In the genomic region with DNA sequence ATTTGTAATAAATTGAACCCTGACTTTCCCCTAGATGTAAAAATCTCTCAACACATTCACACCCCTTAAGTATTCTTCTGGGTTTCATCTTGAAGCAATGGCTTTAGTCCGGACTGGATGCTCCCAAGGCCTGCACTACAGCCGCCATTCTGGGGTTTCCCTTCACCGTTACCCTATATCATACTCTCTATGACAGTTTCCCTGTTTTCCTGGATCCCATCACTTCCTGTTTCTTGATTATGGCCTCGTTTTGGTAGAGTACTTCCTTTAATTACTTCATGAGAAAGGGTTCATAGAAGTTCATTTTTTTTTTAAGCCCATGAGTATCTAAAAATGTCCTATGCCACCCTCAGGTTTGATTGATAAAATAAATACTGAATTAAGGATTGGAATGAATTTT, we compare ENCODE assay signal across 27 cellular contexts. TPM values are rescaled to one million over a fixed set of nuclear protein-coding genes. Genes with fewer than 3 reads are reported as not detected.
A peak's percentile ranks its signal among the peaks of the same experiment; 100 is the strongest.
DNase-seq lines count a peak whose midpoint lies in the region; ATAC-seq and TF ChIP-seq lines count a peak whose summit lies in the region.
"Had no signal": no experiment of that assay in that cellular context is flagged by ENCODE, and none has a peak within 500 bp of the region (broad histone marks: within the 10 kb centered on the region; RNA-seq: fewer than 3 reads in every experiment).

No MANE protein-coding gene starts in this region.

- H3K27me3 ChIP-seq in left lung (no peaks in the 10 kb centered on the region), upper lobe of right lung (no peaks in the 10 kb centered on the region)
- H3K27me3 ChIP-seq: foreskin keratinocyte, hepatocyte, MG63 had no signal

- peak overlapping the region in 1 of 2 donors; percentile 56 for H3K27ac ChIP-seq in left lung
- H3K27ac ChIP-seq in upper lobe of right lung, result no peak overlapping the region
- H3K27ac ChIP-seq: foreskin keratinocyte, hepatocyte, VCaP had no signal

- H3K4me3 Mint-ChIP-seq in naive thymus-derived CD8-positive, alpha-beta T cell, result no peak overlapping the region
- H3K4me3 Mint-ChIP-seq: activated CD4-positive, alpha-beta T cell treated with anti-CD3 and anti-CD28 coated beads, Interleukin-2, amount 10 ng/mL, durations not matched to agents 7 days and 5 days; activated CD8-positive, alpha-beta memory T cell treated with anti-CD3 and anti-CD28 coated beads, Interleukin-2, amount 10 ng/mL, durations not matched to agents 7 days and 5 days; activated naive CD8-positive, alpha-beta T cell treated with anti-CD3 and anti-CD28 coated beads for 36 hours; T-cell had no signal

- H3K36me3 ChIP-seq in left lung (no peaks in the 10 kb centered on the region), upper lobe of right lung (no peaks in the 10 kb centered on the region)
- H3K36me3 ChIP-seq: MG63 had no signal

- peaks cover 0 to 2% (median 0%) of the 10 kb centered on the region in 3 donors for H3K36me3 Mint-ChIP-seq in naive thymus-derived CD8-positive, alpha-beta T cell
- H3K36me3 Mint-ChIP-seq: activated CD8-positive, alpha-beta memory T cell treated with anti-CD3 and anti-CD28 coated beads, Interleukin-2, amount 10 ng/mL, durations not matched to agents 7 days and 5 days; activated naive CD8-positive, alpha-beta T cell treated with anti-CD3 and anti-CD28 coated beads for 36 hours had no signal

- H3K4me1 ChIP-seq in left lung (peaks cover 0 to 63% of the 10 kb centered on the region in 2 donors), upper lobe of right lung (peaks cover 5% of the 10 kb centered on the region)
- H3K4me1 ChIP-seq: foreskin keratinocyte had no signal

- H3K27ac Mint-ChIP-seq in naive thymus-derived CD8-positive, alpha-beta T cell, result peak overlapping the region in 3 of 10 donors; percentile 12 to 61 (median 43)
- H3K27ac Mint-ChIP-seq: activated CD4-positive, alpha-beta T cell treated with anti-CD3 and anti-CD28 coated beads, Interleukin-2, amount 10 ng/mL, durations not matched to agents 7 days and 5 days; activated CD8-positive, alpha-beta memory T cell treated with anti-CD3 and anti-CD28 coated beads, Interleukin-2, amount 10 ng/mL, durations not matched to agents 7 days and 5 days; activated naive CD8-positive, alpha-beta T cell treated with anti-CD3 and anti-CD28 coated beads for 36 hours had no signal

- no peak for TF ChIP-seq POLR2A in NB4 (IDR thresholded peaks at IDR 0.05; ENCODE audit: extremely low read depth, insufficient read length)

- H3K27me3 Mint-ChIP-seq in naive thymus-derived CD8-positive, alpha-beta T cell, result no peaks in the 10 kb centered on the region
- H3K27me3 Mint-ChIP-seq: activated CD4-positive, alpha-beta T cell treated with anti-CD3 and anti-CD28 coated beads, Interleukin-2, amount 10 ng/mL, durations not matched to agents 7 days and 5 days; activated CD8-positive, alpha-beta memory T cell treated with anti-CD3 and anti-CD28 coated beads, Interleukin-2, amount 10 ng/mL, durations not matched to agents 7 days and 5 days; activated naive CD8-positive, alpha-beta T cell treated with anti-CD3 and anti-CD28 coated beads for 36 hours; T-cell had no signal

- H3K9me3 Mint-ChIP-seq in naive thymus-derived CD8-positive, alpha-beta T cell, result no peaks in the 10 kb centered on the region
- H3K9me3 Mint-ChIP-seq: activated CD4-positive, alpha-beta T cell treated with anti-CD3 and anti-CD28 coated beads, Interleukin-2, amount 10 ng/mL, durations not matched to agents 7 days and 5 days; activated naive CD8-positive, alpha-beta T cell treated with anti-CD3 and anti-CD28 coated beads for 36 hours; T-cell had no signal

- DNase-seq in left ventricle myocardium superior, result no peak
- DNase-seq in Right ventricle myocardium inferior (ENCODE audit: missing footprints), result no peak
- peak; percentile 22 for DNase-seq in NB4 (ENCODE audit: low read depth)
- no peak for DNase-seq in left lung
- no peak for DNase-seq in upper lobe of right lung
- DNase-seq in naive thymus-derived CD8-positive, alpha-beta T cell, result no peak
- DNase-seq in hippocampal formation (lab: John Stamatoyannopoulos, UW), result no peak
- no peak for DNase-seq in GM13976 (ENCODE audit: low spot score)
- DNase-seq: activated CD4-positive, alpha-beta T cell treated with anti-CD3 and anti-CD28 coated beads, Interleukin-2, amount 10 ng/mL, durations not matched to agents 7 days and 5 days; activated CD8-positive, alpha-beta memory T cell treated with anti-CD3 and anti-CD28 coated beads, Interleukin-2, amount 10 ng/mL, durations not matched to agents 7 days and 5 days; activated naive CD8-positive, alpha-beta T cell treated with anti-CD3 and anti-CD28 coated beads for 36 hours; C1 segment of cervical spinal cord; effector CD4-positive, alpha-beta T cell; EL; erythroblast; foreskin keratinocyte; IMR-90; MG63; NCI-H2171; NCI-H524; NK-92 treated with Interleukin-12 subunit alpha and Interleukin-12 subunit beta, amount 100 ng/mL, for 24 hours; right cardiac atrium; T-cell had no signal

- POLR2A ChIA-PET in naive thymus-derived CD8-positive, alpha-beta T cell (lab: Charles Lee), result no interaction called here

- H3K4me3 ChIP-seq in NB4 (ENCODE audit: low read depth, low read length) (no peak overlapping the region), left lung (no peak overlapping the region), upper lobe of right lung (no peak overlapping the region)
- H3K4me3 ChIP-seq: hepatocyte, lung, MG63 had no signal

- ATAC-seq in left ventricle myocardium superior (peak; percentile 24), Right ventricle myocardium inferior (no peak), left lung (peak; percentile 27), upper lobe of right lung (peak; percentile 68)
- no peak for ATAC-seq in naive thymus-derived CD8-positive, alpha-beta T cell
- ATAC-seq: activated CD8-positive, alpha-beta memory T cell treated with anti-CD3 and anti-CD28 coated beads, Interleukin-2, amount 10 ng/mL, durations not matched to agents 7 days and 5 days; foreskin keratinocyte; HCT116; right cardiac atrium; T-cell had no signal

- in situ Hi-C loops in GM13976 (cut with MboI; ENCODE audit: low sequenced_read_pairs, unreplicated experiment), result loop anchor here (10.0 kb wide), 2 partner anchors 332 to 692 kb away; no protein-coding TSS in a partner anchor

- no peak for TF ChIP-seq CTCF in NB4 (IDR thresholded peaks at IDR 0.05; ENCODE audit: low read depth, low read length)
- no peak for TF ChIP-seq CTCF in left lung (IDR thresholded peaks at IDR 0.05)
- no peak for TF ChIP-seq CTCF in upper lobe of right lung (IDR thresholded peaks at IDR 0.05)
- no peak for TF ChIP-seq CTCF in GM13976 (IDR thresholded peaks at IDR 0.05; ENCODE audit: borderline replicate concordance, control extremely low read depth, extremely low read depth, insufficient read depth, missing control alignments)

- intact Hi-C loops in left ventricle myocardium superior (cut with micrococcal nuclease), result no loop called here
- intact Hi-C loops in Right ventricle myocardium inferior (cut with DNase I), result loop anchor here (2.0 to 10.0 kb wide), 2 partner anchors 482 to 688 kb away; partner anchors contain the start of gene CDC40
- intact Hi-C loops in left lung (cut with DNase I), result loop anchor here in 1 of 2 donors (10.0 kb wide), 1 partner anchor 692 kb away; no protein-coding TSS in a partner anchor
- intact Hi-C loops in upper lobe of right lung (cut with DNase I), result loop anchor here (10.0 kb wide), 1 partner anchor 692 kb away; no protein-coding TSS in a partner anchor

- H3K4me1 Mint-ChIP-seq in naive thymus-derived CD8-positive, alpha-beta T cell, result peaks cover 16 to 60% (median 29%) of the 10 kb centered on the region in 4 donors

- H3K9me3 ChIP-seq in left lung, result no peaks in the 10 kb centered on the region
- no peaks in the 10 kb centered on the region for H3K9me3 ChIP-seq in upper lobe of right lung
- H3K9me3 ChIP-seq: MG63 had no signal

RNA-seq across cellular contexts. Expression of gene FIG4, which starts 11.7 kb away (rescaled TPM):
- total RNA-seq in left ventricle myocardium superior, result 8.9 TPM
- 8.4 TPM for total RNA-seq in Right ventricle myocardium inferior
- 10 to 100 TPM; 18.9 to 24.5 TPM for total RNA-seq in left lung
- 31.3 TPM for total RNA-seq in upper lobe of right lung
- 10 to 100 TPM; 11.5 to 12.1 TPM for total RNA-seq in naive thymus-derived CD8-positive, alpha-beta T cell
- 10 to 100 TPM; 14.1 to 18.7 (median 16.7) TPM for polyA plus RNA-seq in naive thymus-derived CD8-positive, alpha-beta T cell

RNA-seq across cellular contexts. Expression of gene AK9, which starts 11.8 kb away (rescaled TPM):
- total RNA-seq in left ventricle myocardium superior (11.7 TPM), Right ventricle myocardium inferior (11.9 TPM), left lung (1 to 10 TPM; 4.6 to 8.0 TPM), upper lobe of right lung (8.8 TPM)
- total RNA-seq in naive thymus-derived CD8-positive, alpha-beta T cell, result 10 to 100 TPM; 16.7 to 18.2 TPM
- polyA plus RNA-seq in naive thymus-derived CD8-positive, alpha-beta T cell, result 1 to 10 TPM; 4.3 to 7.4 (median 5.9) TPM

Comparison
In these comparisons a context has a peak if more than half of its experiments do, and no peak if none do; other contexts are left out.
1. ATAC-seq: peak in left ventricle myocardium superior (single experiment), left lung (single experiment) and upper lobe of right lung (single experiment); none in Right ventricle myocardium inferior (single experiment) and naive thymus-derived CD8-positive, alpha-beta T cell (0 of 2).